In the genomic region with DNA sequence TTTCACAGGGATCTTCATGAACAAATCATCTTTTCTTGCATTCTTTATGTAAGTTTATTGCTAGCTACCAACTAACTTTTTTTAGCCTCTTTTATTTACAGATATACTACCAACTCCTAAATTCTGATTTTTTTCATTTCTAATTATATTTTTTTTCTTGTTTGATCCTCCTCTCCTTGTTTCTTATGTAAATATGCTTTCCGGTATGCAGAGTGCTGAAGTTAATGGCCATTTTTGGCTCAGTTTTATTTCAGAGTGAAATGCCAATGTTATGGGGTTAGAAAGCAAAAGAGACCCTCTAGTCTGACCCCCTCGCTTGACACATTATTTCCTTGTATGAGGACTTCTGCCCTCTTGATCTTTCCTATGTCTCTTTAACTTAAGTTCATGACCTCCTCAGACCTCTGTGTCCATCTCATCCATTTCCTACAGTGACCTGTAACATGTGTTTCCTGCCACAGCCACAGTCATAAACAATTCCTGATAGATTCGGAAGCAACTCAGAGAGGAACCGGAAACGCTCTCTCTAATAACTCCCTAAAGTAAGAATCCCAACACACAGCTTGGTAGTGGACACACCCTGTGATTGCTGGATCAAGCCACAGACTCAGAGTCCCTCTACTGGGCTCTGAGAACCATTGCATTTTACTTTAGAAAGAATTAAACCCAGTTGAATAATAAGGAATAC, we compare ENCODE assay signal across 8 cellular contexts. TPM values are rescaled to one million over a fixed set of nuclear protein-coding genes. Genes with fewer than 3 reads are reported as not detected.
A peak's percentile ranks its signal among the peaks of the same experiment; 100 is the strongest.
DNase-seq lines count a peak whose midpoint lies in the region; TF ChIP-seq lines count a peak whose summit lies in the region.

No MANE protein-coding gene starts in this region.

- DNase-seq in NCI-H345 (lab: John Stamatoyannopoulos, UW) (peak; percentile 10), NCI-H345 treated with DMSO at 0.1 percent for 48 hours (lab: John Stamatoyannopoulos, UW; ENCODE audit: unreplicated experiment) (no peak), RPMI7951 (ENCODE audit: low read depth) (peak; percentile 90), epithelial cell of prostate (ENCODE audit: low read depth, low spot score) (peak; percentile 48), mucosa of gallbladder (ENCODE audit: low spot score) (peak; percentile 56), SK-N-DZ (ENCODE audit: low spot score) (no peak), T-helper 9 cell (no peak), GM13977 (ENCODE audit: low spot score) (no peak)

- no peak for TF ChIP-seq CTCF in GM13977 (IDR thresholded peaks at IDR 0.05; ENCODE audit: extremely low read depth, insufficient read depth, missing control alignments)

- in situ Hi-C loops in GM13977 (cut with MboI; ENCODE audit: low pct_unique_long_range_greater_than_20kb, low sequenced_read_pairs, unreplicated experiment): no loop called here

- peak overlapping the region; percentile 54 for H3K27ac ChIP-seq in epithelial cell of prostate

RNA-seq across cellular contexts. Expression of a gene that starts 42.9 kb away (rescaled TPM):
- total RNA-seq in RPMI7951 (2014; rRNA removed; shearing (Covaris generic)): 14.3 and 14.8 TPM in 2 replicates
- total RNA-seq in mucosa of gallbladder: 8.7 TPM
- polyA plus RNA-seq in SK-N-DZ (2014; cell fraction: cytosol; rRNA removed): 0.83 and 1.4 TPM in 2 replicates
- 0.29 and 0.47 TPM in 2 replicates for polyA plus RNA-seq in SK-N-DZ (2014; cell fraction: nucleus; rRNA removed)

Comparison
In these comparisons a context has a peak if more than half of its experiments do, and no peak if none do; other contexts are left out.
1. DNase-seq: peak in NCI-H345 (single experiment), RPMI7951 (single experiment), epithelial cell of prostate (single experiment) and mucosa of gallbladder (single experiment); none in NCI-H345 treated with DMSO at 0.1 percent for 48 hours (single experiment), SK-N-DZ (single experiment), T-helper 9 cell (single experiment) and GM13977 (single experiment).